8 cellular contexts compared by ENCODE assay signal in the genomic region with DNA sequence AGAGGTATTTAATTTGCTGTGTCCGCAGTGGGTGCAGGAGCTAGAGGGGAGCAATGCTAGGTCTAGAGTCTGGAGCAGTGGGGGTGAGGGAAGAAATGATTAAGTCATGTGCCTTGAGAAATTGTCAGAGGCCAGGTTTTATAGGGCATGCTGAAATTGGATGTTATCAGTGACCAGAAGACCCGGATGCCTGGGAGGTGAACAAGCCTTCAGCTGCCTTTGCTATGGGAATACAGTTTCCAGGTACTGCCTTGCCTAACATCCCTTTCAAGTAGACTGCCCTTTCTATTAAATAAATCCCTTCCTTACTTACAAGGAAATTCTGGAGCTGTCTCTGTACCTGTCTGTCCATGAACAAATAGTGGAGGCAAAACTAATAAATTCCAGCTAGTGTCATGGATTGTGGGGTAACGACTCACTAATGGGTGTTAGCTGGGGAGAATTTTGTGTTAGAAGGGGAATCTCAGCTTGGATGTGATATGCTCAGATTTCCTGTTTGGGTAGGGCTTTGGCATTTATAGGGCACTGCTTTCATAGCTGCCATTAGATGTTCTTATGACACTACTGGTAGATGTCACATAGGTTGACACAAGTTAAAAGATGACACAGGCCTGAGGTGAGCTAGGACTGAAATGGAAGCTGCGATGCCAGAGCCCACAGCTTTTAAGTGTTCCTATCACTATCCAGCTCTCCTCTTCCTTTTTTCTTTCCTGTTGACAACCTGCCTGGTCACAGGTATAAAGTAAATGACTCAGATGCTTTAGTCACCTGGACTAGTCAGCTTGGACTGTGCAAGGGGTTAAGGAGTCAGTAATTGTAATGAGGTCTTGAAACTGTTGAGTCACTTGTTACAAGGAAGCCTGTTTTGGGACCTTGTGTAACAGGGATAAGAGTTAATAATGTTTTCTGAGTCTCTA. TPM values are rescaled to one million over a fixed set of nuclear protein-coding genes. Genes with fewer than 3 reads are reported as not detected.
A peak's percentile ranks its signal among the peaks of the same experiment; 100 is the strongest.
DNase-seq lines count a peak whose midpoint lies in the region; ATAC-seq and TF ChIP-seq lines count a peak whose summit lies in the region.
"Had no signal": no experiment of that assay in that cellular context is flagged by ENCODE, and none has a peak within 500 bp of the region (broad histone marks: within the 10 kb centered on the region; RNA-seq: fewer than 3 reads in every experiment).

No MANE protein-coding gene starts in this region.

- no peak for TF ChIP-seq CTCF in activated CD8-positive, alpha-beta T cell treated with anti-CD3 and anti-CD28 coated beads for 36 hours (IDR thresholded peaks at IDR 0.05)
- TF ChIP-seq CTCF in stomach (IDR thresholded peaks at IDR 0.05) = no peak

- H3K27me3 Mint-ChIP-seq in activated CD8-positive, alpha-beta T cell treated with anti-CD3 and anti-CD28 coated beads for 36 hours = no peaks in the 10 kb centered on the region

- peaks cover 5 to 31% (median 23%) of the 10 kb centered on the region in 4 donors for H3K36me3 ChIP-seq in stomach

- no peaks in the 10 kb centered on the region for H3K9me3 Mint-ChIP-seq in activated CD8-positive, alpha-beta T cell treated with anti-CD3 and anti-CD28 coated beads for 36 hours

- peaks cover 75% of the 10 kb centered on the region for H3K4me1 Mint-ChIP-seq in activated CD8-positive, alpha-beta T cell treated with anti-CD3 and anti-CD28 coated beads for 36 hours (ENCODE audit: low read depth)

- ATAC-seq in HG03442 (IDR thresholded peaks at IDR 0.05; ENCODE audit: unreplicated experiment) = peak; percentile 35
- ATAC-seq in activated CD8-positive, alpha-beta T cell treated with anti-CD3 and anti-CD28 coated beads for 36 hours = peak; percentile 78
- peak in 1 of 2 donors; percentile 39 for ATAC-seq in right cardiac atrium
- no peak for ATAC-seq in GM21576 (IDR thresholded peaks at IDR 0.05; ENCODE audit: unreplicated experiment)
- no peak for ATAC-seq in HG02970 (IDR thresholded peaks at IDR 0.05; ENCODE audit: low FRiP score, unreplicated experiment)

- H3K27ac ChIP-seq in right cardiac atrium (ENCODE audit: low read length) = peak overlapping the region; percentile 2
- peak overlapping the region; percentile 78 to 99 (median 83) for H3K27ac ChIP-seq in stomach
- H3K27ac ChIP-seq: KMS-11 had no signal

- no peak for TF ChIP-seq POLR2A in stomach (IDR thresholded peaks at IDR 0.05)

- DNase-seq in activated CD8-positive, alpha-beta T cell treated with anti-CD3 and anti-CD28 coated beads for 36 hours = no peak
- DNase-seq in right cardiac atrium = no peak
- no peak for DNase-seq in stomach
- DNase-seq in NCI-H345 (lab: John Stamatoyannopoulos, UW) = no peak

- H3K27ac Mint-ChIP-seq in activated CD8-positive, alpha-beta T cell treated with anti-CD3 and anti-CD28 coated beads for 36 hours = peak overlapping the region; percentile 86

- H3K4me3 Mint-ChIP-seq in activated CD8-positive, alpha-beta T cell treated with anti-CD3 and anti-CD28 coated beads for 36 hours = peak overlapping the region; percentile 22

- POLR2A ChIA-PET in activated CD8-positive, alpha-beta T cell treated with anti-CD3 and anti-CD28 coated beads for 36 hours (lab: Charles Lee) = interaction anchor here (1.1 to 2.9 kb wide), 6 partner anchors 9 to 112 kb away, joined by 3 to 29 read pairs (median 4); no protein-coding TSS in a partner anchor

- CTCF ChIA-PET in activated CD8-positive, alpha-beta T cell treated with anti-CD3 and anti-CD28 coated beads for 36 hours (lab: Charles Lee) = interaction anchor here (0.6 to 3.3 kb wide), 18 partner anchors 9 to 125 kb away, joined by 3 to 28 read pairs (median 4); a partner anchor contains a TSS

- H3K27me3 ChIP-seq in right cardiac atrium (ENCODE audit: control insufficient read depth, insufficient read depth) (no peaks in the 10 kb centered on the region), stomach (no peaks in the 10 kb centered on the region)

- H3K4me1 ChIP-seq in right cardiac atrium (ENCODE audit: control insufficient read depth, insufficient read depth, low read length) (peaks cover 11% of the 10 kb centered on the region), stomach (peaks cover 50 to 99% (median 86%) of the 10 kb centered on the region in 4 donors)

- peaks cover 71% of the 10 kb centered on the region for H3K36me3 Mint-ChIP-seq in activated CD8-positive, alpha-beta T cell treated with anti-CD3 and anti-CD28 coated beads for 36 hours (ENCODE audit: low read depth)

- H3K4me3 ChIP-seq in right cardiac atrium (ENCODE audit: low read length) (no peak overlapping the region), stomach (peak overlapping the region in 1 of 4 donors; percentile 9)

- no peak for TF ChIP-seq EP300 in stomach (IDR thresholded peaks at IDR 0.05)

- intact Hi-C loops in activated CD8-positive, alpha-beta T cell treated with anti-CD3 and anti-CD28 coated beads for 36 hours (cut with micrococcal nuclease) = no loop called here
- intact Hi-C loops in right cardiac atrium (cut with DNase I) = loop anchor here in 2 of 4 donors (5.0 to 10.0 kb wide), 2 partner anchors 114 to 117 kb away; no protein-coding TSS in a partner anchor
- intact Hi-C loops in stomach (cut with DNase I; ENCODE audit: low total_unique reads) = loop anchor here (10.0 kb wide), 1 partner anchor 117 kb away; no protein-coding TSS in a partner anchor

- H3K9me3 ChIP-seq in right cardiac atrium (ENCODE audit: control insufficient read depth, low read length) (no peaks in the 10 kb centered on the region), stomach (no peaks in the 10 kb centered on the region)

- 75% methylated on average over 4 of the region's 4 CpGs for WGBS in right cardiac atrium
- 51 to 78% (median 58%) methylated on average over 4 of the region's 4 CpGs for WGBS in stomach, 5 donors

RNA-seq across cellular contexts. Expression of a gene that starts 21.3 kb away (rescaled TPM):
- total RNA-seq in activated CD8-positive, alpha-beta T cell treated with anti-CD3 and anti-CD28 coated beads for 36 hours = 100 to 1,000 TPM; 124 to 138 TPM
- total RNA-seq in right cardiac atrium (10 to 100 TPM; 62.7 to 83.6 (median 65.1) TPM), stomach (100 to 1,000 TPM; 124 to 833 (median 164) TPM)
- polyA plus RNA-seq in right cardiac atrium (28.4 TPM), stomach (10 to 100 TPM; 21.5 to 29.5 (median 23.5) TPM)

Comparison
In these comparisons a context has a peak if more than half of its experiments do, and no peak if none do; other contexts are left out.
1. ATAC-seq: peak in HG03442 (single experiment) and activated CD8-positive, alpha-beta T cell treated with anti-CD3 and anti-CD28 coated beads for 36 hours (single experiment); none in GM21576 (single experiment) and HG02970 (single experiment).